23 cellular contexts compared by ENCODE assay signal in genomic region chr3:51379301-51379700, GRCh38. TPM values are rescaled to one million over a fixed set of nuclear protein-coding genes. Genes with fewer than 3 reads are reported as not detected.
DNase-seq lines count a peak whose midpoint lies in the region; ATAC-seq, FAIRE-seq and TF ChIP-seq lines count a peak whose summit lies in the region.
"Had no signal": no experiment of that assay in that cellular context is flagged by ENCODE, and none has a peak within 500 bp of the region (broad histone marks: within the 10 kb centered on the region; RNA-seq: fewer than 3 reads in every experiment).

No MANE protein-coding gene starts in this region.

- FAIRE-seq in RCC 7860 (lab: Jason Lieb, UNC): no peak
- FAIRE-seq: A549, frontal cortex had no signal

- H3K4me2 ChIP-seq in neural progenitor cell: no peak overlapping the region
- H3K4me2 ChIP-seq: A549 had no signal

- ATAC-seq in activated T-helper 17 cell treated with anti-CD3 and anti-CD28 coated beads, Interleukin-2, amount 50 U/mL, for 72 hours (replicated peaks): no peak
- no peak for ATAC-seq in sciatic nerve
- ATAC-seq in HG02610 (IDR thresholded peaks at IDR 0.05; ENCODE audit: unreplicated experiment): no peak
- ATAC-seq: A549; stimulated activated naive B cell treated with anti-CD40 and anti-IgM and Interleukin-4, amounts not matched to agents 10 μg/mL and 1 μg/mL and 100 μg/mL, for 72 hours had no signal

- H3K9ac ChIP-seq in neural progenitor cell: no peak overlapping the region

- H3K27me3 ChIP-seq in neural progenitor cell: no peaks in the 10 kb centered on the region
- H3K27me3 ChIP-seq: brain microvascular endothelial cell, right atrium auricular region, transverse colon had no signal

- intact Hi-C loops in sciatic nerve (cut with DNase I): no loop called here

- no peak overlapping the region for H3K4me3 Mint-ChIP-seq in activated T-cell treated with anti-CD3 and anti-CD28 coated beads, Interleukin-2, amount 50 U/mL, for 24 hours
- no peak overlapping the region for H3K4me3 Mint-ChIP-seq in activated T-helper 17 cell treated with anti-CD3 and anti-CD28 coated beads, Interleukin-2, amount 50 U/mL, for 72 hours
- no peak overlapping the region for H3K4me3 Mint-ChIP-seq in neural progenitor cell
- H3K4me3 Mint-ChIP-seq: stimulated activated naive B cell treated with anti-CD40 and anti-IgM and Interleukin-4, amounts not matched to agents 10 μg/mL and 1 μg/mL and 100 μg/mL, for 72 hours had no signal

- H3K27ac Mint-ChIP-seq in activated T-cell treated with anti-CD3 and anti-CD28 coated beads, Interleukin-2, amount 50 U/mL, for 24 hours: no peak overlapping the region
- peak overlapping the region; percentile 61 for H3K27ac Mint-ChIP-seq in activated T-helper 17 cell treated with anti-CD3 and anti-CD28 coated beads, Interleukin-2, amount 50 U/mL, for 72 hours
- no peak overlapping the region for H3K27ac Mint-ChIP-seq in neural progenitor cell
- H3K27ac Mint-ChIP-seq: stimulated activated naive B cell treated with anti-CD40 and anti-IgM and Interleukin-4, amounts not matched to agents 10 μg/mL and 1 μg/mL and 100 μg/mL, for 72 hours had no signal

- TF ChIP-seq CTCF in neural progenitor cell (IDR thresholded peaks at IDR 0.05): no peak

- no peaks in the 10 kb centered on the region for H3K27me3 Mint-ChIP-seq in activated T-cell treated with anti-CD3 and anti-CD28 coated beads, Interleukin-2, amount 50 U/mL, for 24 hours
- H3K27me3 Mint-ChIP-seq in activated T-helper 17 cell treated with anti-CD3 and anti-CD28 coated beads, Interleukin-2, amount 50 U/mL, for 72 hours: no peaks in the 10 kb centered on the region
- H3K27me3 Mint-ChIP-seq in neural progenitor cell (ENCODE audit: insufficient read depth, low read depth): peaks cover 7% of the 10 kb centered on the region

- H3K27ac ChIP-seq in KOPT-K1 (ENCODE audit: low read depth, low read length, poor library complexity, severe bottlenecking) (peak overlapping the region; percentile 40), neural progenitor cell (no peak overlapping the region)
- H3K27ac ChIP-seq: A549, brain microvascular endothelial cell, right atrium auricular region, transverse colon had no signal

- peak; percentile 26 for DNase-seq in activated T-cell treated with anti-CD3 and anti-CD28 coated beads, Interleukin-2, amount 50 U/mL, for 24 hours
- DNase-seq in activated T-cell treated with anti-CD3 and anti-CD28 coated beads for 4 hours (no peak), sciatic nerve (ENCODE audit: low spot score) (peak; percentile 26), neural progenitor cell (ENCODE audit: low spot score) (no peak), RCC 7860 (ENCODE audit: low spot score) (no peak)
- DNase-seq: activated naive CD4-positive, alpha-beta T cell; brain microvascular endothelial cell; DMS79 treated with DMSO at 0.1 percent for 48 hours; HCEC 1CT; midbrain; NCI-H1092; NCI-H774; nucleus accumbens; OCI-M1; stimulated activated naive B cell treated with anti-CD40 and anti-IgM and Interleukin-4, amounts not matched to agents 10 μg/mL and 1 μg/mL and 100 μg/mL, for 72 hours; T-helper 2 cell; transverse colon had no signal

- peaks cover 15% of the 10 kb centered on the region for H3K79me2 ChIP-seq in neural progenitor cell (ENCODE audit: low read depth)

- H3K4me1 ChIP-seq in neural progenitor cell: peaks cover 9% of the 10 kb centered on the region

- H3K9me3 Mint-ChIP-seq in activated T-cell treated with anti-CD3 and anti-CD28 coated beads, Interleukin-2, amount 50 U/mL, for 24 hours: no peaks in the 10 kb centered on the region
- H3K9me3 Mint-ChIP-seq in activated T-helper 17 cell treated with anti-CD3 and anti-CD28 coated beads, Interleukin-2, amount 50 U/mL, for 72 hours: no peaks in the 10 kb centered on the region
- H3K9me3 Mint-ChIP-seq in neural progenitor cell: no peaks in the 10 kb centered on the region
- H3K9me3 Mint-ChIP-seq: stimulated activated naive B cell treated with anti-CD40 and anti-IgM and Interleukin-4, amounts not matched to agents 10 μg/mL and 1 μg/mL and 100 μg/mL, for 72 hours had no signal

- peaks cover 14% of the 10 kb centered on the region for H3K4me1 Mint-ChIP-seq in activated T-cell treated with anti-CD3 and anti-CD28 coated beads, Interleukin-2, amount 50 U/mL, for 24 hours (ENCODE audit: low read depth)
- H3K4me1 Mint-ChIP-seq in activated T-helper 17 cell treated with anti-CD3 and anti-CD28 coated beads, Interleukin-2, amount 50 U/mL, for 72 hours: no peaks in the 10 kb centered on the region
- H3K4me1 Mint-ChIP-seq in neural progenitor cell: peaks cover 9% of the 10 kb centered on the region

- H3K36me3 ChIP-seq in KOPT-K1 (ENCODE audit: insufficient read depth, low read length) (no peaks in the 10 kb centered on the region), neural progenitor cell (no peaks in the 10 kb centered on the region)
- H3K36me3 ChIP-seq: brain microvascular endothelial cell, right atrium auricular region, transverse colon had no signal

- no peaks in the 10 kb centered on the region for H4K20me1 ChIP-seq in neural progenitor cell (ENCODE audit: low read depth)

- H3K4me3 ChIP-seq in neural progenitor cell: no peak overlapping the region
- H3K4me3 ChIP-seq: A549, right atrium auricular region, transverse colon had no signal

- no peak overlapping the region for H2AFZ ChIP-seq in neural progenitor cell (replicated peaks)

- peaks cover 8% of the 10 kb centered on the region for H3F3A ChIP-seq in neural progenitor cell (ENCODE audit: low read depth)

- H3K36me3 Mint-ChIP-seq in activated T-cell treated with anti-CD3 and anti-CD28 coated beads, Interleukin-2, amount 50 U/mL, for 24 hours (ENCODE audit: low read depth): peaks cover 16% of the 10 kb centered on the region
- peaks cover 11% of the 10 kb centered on the region for H3K36me3 Mint-ChIP-seq in activated T-helper 17 cell treated with anti-CD3 and anti-CD28 coated beads, Interleukin-2, amount 50 U/mL, for 72 hours (ENCODE audit: low read depth)
- H3K36me3 Mint-ChIP-seq in neural progenitor cell: peaks cover 3% of the 10 kb centered on the region

- H3K9me3 ChIP-seq in KOPT-K1 (ENCODE audit: insufficient read depth, low read length, poor library complexity, severe bottlenecking) (no peaks in the 10 kb centered on the region), neural progenitor cell (ENCODE audit: low read depth) (no peaks in the 10 kb centered on the region)
- H3K9me3 ChIP-seq: A549, right atrium auricular region, transverse colon had no signal

RNA-seq across cellular contexts. Expression of gene MANF, which starts 5.8 kb away (rescaled TPM):
- 100 to 1,000 TPM in 1 of 2 donors, 10 to 100 TPM in 1; 76.4 to 157 TPM for total RNA-seq in activated T-helper 17 cell treated with anti-CD3 and anti-CD28 coated beads, Interleukin-2, amount 50 U/mL, for 72 hours
- 60.8 TPM for total RNA-seq in sciatic nerve
- total RNA-seq in neural progenitor cell (ENCODE audit: low replicate concordance): 51.1 and 68.9 TPM in 2 replicates

RNA-seq across cellular contexts. Expression of gene RBM15B, which starts 11.8 kb away (rescaled TPM):
- 10 to 100 TPM; 14.6 to 29.8 TPM for total RNA-seq in activated T-helper 17 cell treated with anti-CD3 and anti-CD28 coated beads, Interleukin-2, amount 50 U/mL, for 72 hours
- total RNA-seq in sciatic nerve (21.5 TPM), neural progenitor cell (ENCODE audit: low replicate concordance) (28.1 and 47.9 TPM in 2 replicates)

Comparison
In these comparisons a context has a peak if more than half of its experiments do, and no peak if none do; other contexts are left out.
1. DNase-seq: peak in activated T-cell treated with anti-CD3 and anti-CD28 coated beads, Interleukin-2, amount 50 U/mL, for 24 hours (single experiment) and sciatic nerve (single experiment); none in activated T-cell treated with anti-CD3 and anti-CD28 coated beads for 4 hours (single experiment), neural progenitor cell (single experiment) and RCC 7860 (single experiment).